8 cellular contexts compared by ENCODE assay signal in genomic region chr15:40471105-40471777, GRCh38. TPM values are rescaled to one million over a fixed set of nuclear protein-coding genes. Genes with fewer than 3 reads are reported as not detected.
DNase-seq lines count a peak whose midpoint lies in the region; ATAC-seq, FAIRE-seq and TF ChIP-seq lines count a peak whose summit lies in the region.

No MANE protein-coding gene starts in this region.

- H3K27ac ChIP-seq in BLaER1 treated with 17β-estradiol and CSF1 and Interleukin-3, amounts not matched to agents 10 nM and 100 nM = peak overlapping the region; percentile 53 to 89 (median 84); a peak in 21 of 22 replicates

- H3K4me1 ChIP-seq in BLaER1 treated with 17β-estradiol and CSF1 and Interleukin-3, amounts not matched to agents 10 nM and 100 nM = peaks cover 34 to 73% (median 61%) of the 10 kb centered on the region in 10 experiments

- intact Hi-C loops in activated naive CD4-positive, alpha-beta T cell treated with anti-CD3 and anti-CD28 coated beads for 36 hours (cut with micrococcal nuclease) = loop anchor here (1.0 to 2.0 kb wide), 4 partner anchors 18 to 36 kb away; no protein-coding TSS in a partner anchor
- intact Hi-C loops in left ventricle myocardium superior (cut with micrococcal nuclease) = no loop called here
- intact Hi-C loops in sciatic nerve (cut with DNase I) = no loop called here

- H3K9me3 ChIP-seq in BLaER1 treated with 17β-estradiol and CSF1 and Interleukin-3, amounts not matched to agents 10 nM and 100 nM (replicated peaks in 1 of 11) = no peaks in the 10 kb centered on the region

- H3K27me3 ChIP-seq in BLaER1 treated with 17β-estradiol and CSF1 and Interleukin-3, amounts not matched to agents 10 nM and 100 nM = no peaks in the 10 kb centered on the region

- CTCF ChIA-PET in activated naive CD4-positive, alpha-beta T cell treated with anti-CD3 and anti-CD28 coated beads for 36 hours (lab: Charles Lee) = interaction anchor here (0.6 to 1.8 kb wide), 2 partner anchors 29 to 150 kb away, joined by 3 to 5 read pairs; no protein-coding TSS in a partner anchor

- H3K36me3 Mint-ChIP-seq in activated naive CD4-positive, alpha-beta T cell treated with anti-CD3 and anti-CD28 coated beads for 36 hours (ENCODE audit: low read depth) = peaks cover 5% of the 10 kb centered on the region

- FAIRE-seq in RCC 7860 (lab: Jason Lieb, UNC) = no peak

- no peaks in the 10 kb centered on the region for H3K9me3 Mint-ChIP-seq in activated naive CD4-positive, alpha-beta T cell treated with anti-CD3 and anti-CD28 coated beads for 36 hours

- TF ChIP-seq RAD21 in Ishikawa (IDR thresholded peaks at IDR 0.05; ENCODE audit: low read depth) = no peak

- H3K4me2 ChIP-seq in BLaER1 treated with 17β-estradiol and CSF1 and Interleukin-3, amounts not matched to agents 10 nM and 100 nM = peak overlapping the region; percentile 93 to 100 (median 99)

- H3K4me3 ChIP-seq in BLaER1 treated with 17β-estradiol and CSF1 and Interleukin-3, amounts not matched to agents 10 nM and 100 nM = peak overlapping the region; percentile 74 to 83 (median 75)

- peak overlapping the region; percentile 80 to 92 (median 85) for H3K9ac ChIP-seq in BLaER1 treated with 17β-estradiol and CSF1 and Interleukin-3, amounts not matched to agents 10 nM and 100 nM

- H4K20me1 ChIP-seq in BLaER1 treated with 17β-estradiol and CSF1 and Interleukin-3, amounts not matched to agents 10 nM and 100 nM = peaks cover 0 to 34% (median 7%) of the 10 kb centered on the region in 11 experiments; a peak in 9 of 22 replicates

- H3K4me3 Mint-ChIP-seq in activated naive CD4-positive, alpha-beta T cell treated with anti-CD3 and anti-CD28 coated beads for 36 hours = peak overlapping the region; percentile 83

- H3K27ac Mint-ChIP-seq in activated naive CD4-positive, alpha-beta T cell treated with anti-CD3 and anti-CD28 coated beads for 36 hours = no peak overlapping the region

- TF ChIP-seq EP300 in Ishikawa (IDR thresholded peaks at IDR 0.05; ENCODE audit: borderline replicate concordance) = no peak

- DNase-seq in activated naive CD4-positive, alpha-beta T cell treated with anti-CD3 and anti-CD28 coated beads for 36 hours = peak; percentile 26
- DNase-seq in left ventricle myocardium superior (peak; percentile 60), sciatic nerve (ENCODE audit: low spot score) (no peak), RCC 7860 (ENCODE audit: low spot score) (no peak)

- ATAC-seq in GM19455 (IDR thresholded peaks at IDR 0.05; ENCODE audit: unreplicated experiment) (peak; percentile 42), left ventricle myocardium superior (peak; percentile 70), sciatic nerve (peak; percentile 31), HG02938 (IDR thresholded peaks at IDR 0.05; ENCODE audit: unreplicated experiment) (no peak)

- H3K4me1 Mint-ChIP-seq in activated naive CD4-positive, alpha-beta T cell treated with anti-CD3 and anti-CD28 coated beads for 36 hours (ENCODE audit: low read depth) = peaks cover 25% of the 10 kb centered on the region

- H3K27me3 Mint-ChIP-seq in activated naive CD4-positive, alpha-beta T cell treated with anti-CD3 and anti-CD28 coated beads for 36 hours (ENCODE audit: low read depth) = no peaks in the 10 kb centered on the region

- peaks cover 0 to 26% (median 23%) of the 10 kb centered on the region in 11 experiments; a peak in 21 of 22 replicates for H3K36me3 ChIP-seq in BLaER1 treated with 17β-estradiol and CSF1 and Interleukin-3, amounts not matched to agents 10 nM and 100 nM

TF ChIP-seq in Ishikawa, 13 proteins besides CTCF, POLR2A, EP300 and RAD21:
- TF ChIP-seq YY1 (IDR thresholded peaks at IDR 0.05; ENCODE audit: low read depth) = peak; percentile 30
- TF ChIP-seq NFIC (IDR thresholded peaks at IDR 0.05) = no peak
- peak; percentile 71; the same call in 1 of the 2 replicates for TF ChIP-seq ZBTB7A (IDR thresholded peaks at IDR 0.05; ENCODE audit: low read depth)
- peak; percentile 43; the same call in 1 of the 2 replicates for TF ChIP-seq TAF1 (IDR thresholded peaks at IDR 0.05; ENCODE audit: low read depth)
- TF ChIP-seq, protein P1, sequence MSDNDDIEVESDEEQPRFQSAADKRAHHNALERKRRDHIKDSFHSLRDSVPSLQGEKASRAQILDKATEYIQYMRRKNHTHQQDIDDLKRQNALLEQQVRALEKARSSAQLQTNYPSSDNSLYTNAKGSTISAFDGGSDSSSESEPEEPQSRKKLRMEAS (IDR thresholded peaks at IDR 0.05) = peak; percentile 13; the same call in 1 of the 2 replicates

RNA-seq across cellular contexts. Expression of gene CHST14, which starts 0.5 kb away (rescaled TPM):
- total RNA-seq in activated naive CD4-positive, alpha-beta T cell treated with anti-CD3 and anti-CD28 coated beads for 36 hours = 1 to 10 TPM; 4.4 to 4.6 TPM
- 6.0 TPM for total RNA-seq in left ventricle myocardium superior
- 13.5 TPM for total RNA-seq in sciatic nerve

RNA-seq across cellular contexts. Expression of gene BAHD1, which starts 30.5 kb away (rescaled TPM):
- 10 to 100 TPM in 1 of 2 experiments, 1 to 10 TPM in 1; 9.9 to 11.7 TPM for total RNA-seq in activated naive CD4-positive, alpha-beta T cell treated with anti-CD3 and anti-CD28 coated beads for 36 hours
- 18.1 TPM for total RNA-seq in left ventricle myocardium superior
- total RNA-seq in sciatic nerve = 17.2 TPM

Comparison
In these comparisons a context has a peak if more than half of its experiments do, and no peak if none do; other contexts are left out.
1. DNase-seq: peak in activated naive CD4-positive, alpha-beta T cell treated with anti-CD3 and anti-CD28 coated beads for 36 hours (single experiment) and left ventricle myocardium superior (single experiment); none in sciatic nerve (single experiment) and RCC 7860 (single experiment).